Comparison of ENCODE assay signal across 17 cellular contexts in genomic region chr4:140044314-140044991, GRCh38.
DNase-seq lines count a peak whose midpoint lies in the region; ATAC-seq and TF ChIP-seq lines count a peak whose summit lies in the region.
"Had no signal": no experiment of that assay in that cellular context is flagged by ENCODE, and none has a peak within 500 bp of the region (broad histone marks: within the 10 kb centered on the region; RNA-seq: fewer than 3 reads in every experiment).

No MANE protein-coding gene starts in this region.

- intact Hi-C loops in left lung (cut with DNase I), result no loop called here

- ATAC-seq in left lung, result peak; percentile 75
- ATAC-seq: activated CD8-positive, alpha-beta T cell treated with anti-CD3 and anti-CD28 coated beads for 36 hours; activated T-helper 17 cell treated with anti-CD3 and anti-CD28 coated beads, Interleukin-2, amount 50 U/mL, for 72 hours; SK-N-SH treated with all-trans-retinoic acid at 6 μM for 48 hours; stimulated activated naive B cell treated with anti-CD40 and anti-IgM and Interleukin-4, amounts not matched to agents 10 μg/mL and 1 μg/mL and 100 μg/mL, for 72 hours had no signal

- H3K4me1 ChIP-seq in Karpas-422 (ENCODE audit: low read length) (peaks cover 59% of the 10 kb centered on the region), left lung (peaks cover 6 to 40% of the 10 kb centered on the region in 2 donors)
- H3K4me1 ChIP-seq: uterus had no signal

- H3K4me3 ChIP-seq in Karpas-422 (ENCODE audit: low read length) (no peak overlapping the region), cardiac fibroblast (replicated peaks in 1 of 2; ENCODE audit: low read depth in 2 of 2, low read length in 2 of 2) (no peak overlapping the region), left lung (no peak overlapping the region)
- H3K4me3 ChIP-seq: BLaER1, skin epidermis, uterus had no signal

- no peak overlapping the region for H2AFZ ChIP-seq in Karpas-422 (ENCODE audit: low read length)

- no peak for DNase-seq in Karpas-422
- peak; percentile 29 to 43 for DNase-seq in cardiac fibroblast (ENCODE audit: low read depth in 2 of 2)
- DNase-seq in left lung, result no peak
- DNase-seq in stromal cell of bone marrow (ENCODE audit: low read depth), result peak; percentile 25
- no peak for DNase-seq in GM13976 (ENCODE audit: low spot score)
- no peak for DNase-seq in NCI-H82 treated with DMSO at 0.1 percent for 48 hours (lab: John Stamatoyannopoulos, UW; ENCODE audit: unreplicated experiment)
- DNase-seq in NOMO-1 treated with dmso at 0.1 percent for 144 hours (lab: John Stamatoyannopoulos, UW; ENCODE audit: unreplicated experiment), result no peak
- DNase-seq: activated CD8-positive, alpha-beta T cell treated with anti-CD3 and anti-CD28 coated beads for 36 hours; DMS53; NCI-H1417; NCI-H226; stimulated activated naive B cell treated with anti-CD40 and anti-IgM and Interleukin-4, amounts not matched to agents 10 μg/mL and 1 μg/mL and 100 μg/mL, for 72 hours; uterus had no signal

- H3K9me3 ChIP-seq in Karpas-422 (ENCODE audit: low read length) (no peaks in the 10 kb centered on the region), left lung (no peaks in the 10 kb centered on the region)
- H3K9me3 ChIP-seq: BLaER1, uterus had no signal

- H3K27ac ChIP-seq in Karpas-422 (ENCODE audit: low read length) (peak overlapping the region; percentile 26; the same call in 1 of the 2 replicates), left lung (peak overlapping the region in 1 of 2 donors; percentile 15)
- H3K27ac ChIP-seq: BLaER1, uterus had no signal

- H3K4me2 ChIP-seq in Karpas-422 (ENCODE audit: low read depth, low read length, poor library complexity, severe bottlenecking), result no peak overlapping the region
- H3K4me2 ChIP-seq: BLaER1 had no signal

- H3K27me3 ChIP-seq in Karpas-422 (ENCODE audit: low read length) (no peaks in the 10 kb centered on the region), left lung (no peaks in the 10 kb centered on the region)
- H3K27me3 ChIP-seq: BLaER1, uterus had no signal

- no peaks in the 10 kb centered on the region for H3K36me3 ChIP-seq in Karpas-422 (ENCODE audit: insufficient read depth, low read length)
- H3K36me3 ChIP-seq in left lung, result no peaks in the 10 kb centered on the region
- H3K36me3 ChIP-seq: BLaER1, uterus had no signal

- no peaks in the 10 kb centered on the region for H3K9me2 ChIP-seq in Karpas-422 (replicated peaks; ENCODE audit: insufficient read depth, low read length)

- TF ChIP-seq CTCF in cardiac fibroblast (IDR thresholded peaks at IDR 0.05; ENCODE audit: low read depth, low read length), result no peak
- no peak for TF ChIP-seq CTCF in left lung (IDR thresholded peaks at IDR 0.05)
- no peak for TF ChIP-seq CTCF in GM13976 (IDR thresholded peaks at IDR 0.05; ENCODE audit: borderline replicate concordance, control extremely low read depth, extremely low read depth, insufficient read depth, missing control alignments)

- H4K20me1 ChIP-seq in Karpas-422 (ENCODE audit: insufficient read depth, low read depth, low read length), result 0 out of 2 replicates have a peak, but pooled peaks cover 4% of the 10 kb centered on the region

- no peak overlapping the region for H3K9ac ChIP-seq in Karpas-422 (ENCODE audit: low read length)
- H3K9ac ChIP-seq: BLaER1 had no signal

- in situ Hi-C loops in GM13976 (cut with MboI; ENCODE audit: low sequenced_read_pairs, unreplicated experiment), result no loop called here

- peaks cover 83% of the 10 kb centered on the region for H3K79me2 ChIP-seq in Karpas-422 (ENCODE audit: low read length)

Comparison
In these comparisons a context has a peak if more than half of its experiments do, and no peak if none do; other contexts are left out.
1. DNase-seq: peak in cardiac fibroblast (2 of 2) and stromal cell of bone marrow (single experiment); none in Karpas-422 (single experiment), left lung (0 of 2), GM13976 (single experiment), NCI-H82 treated with DMSO at 0.1 percent for 48 hours (single experiment) and NOMO-1 treated with dmso at 0.1 percent for 144 hours (single experiment).